In the genomic region with DNA sequence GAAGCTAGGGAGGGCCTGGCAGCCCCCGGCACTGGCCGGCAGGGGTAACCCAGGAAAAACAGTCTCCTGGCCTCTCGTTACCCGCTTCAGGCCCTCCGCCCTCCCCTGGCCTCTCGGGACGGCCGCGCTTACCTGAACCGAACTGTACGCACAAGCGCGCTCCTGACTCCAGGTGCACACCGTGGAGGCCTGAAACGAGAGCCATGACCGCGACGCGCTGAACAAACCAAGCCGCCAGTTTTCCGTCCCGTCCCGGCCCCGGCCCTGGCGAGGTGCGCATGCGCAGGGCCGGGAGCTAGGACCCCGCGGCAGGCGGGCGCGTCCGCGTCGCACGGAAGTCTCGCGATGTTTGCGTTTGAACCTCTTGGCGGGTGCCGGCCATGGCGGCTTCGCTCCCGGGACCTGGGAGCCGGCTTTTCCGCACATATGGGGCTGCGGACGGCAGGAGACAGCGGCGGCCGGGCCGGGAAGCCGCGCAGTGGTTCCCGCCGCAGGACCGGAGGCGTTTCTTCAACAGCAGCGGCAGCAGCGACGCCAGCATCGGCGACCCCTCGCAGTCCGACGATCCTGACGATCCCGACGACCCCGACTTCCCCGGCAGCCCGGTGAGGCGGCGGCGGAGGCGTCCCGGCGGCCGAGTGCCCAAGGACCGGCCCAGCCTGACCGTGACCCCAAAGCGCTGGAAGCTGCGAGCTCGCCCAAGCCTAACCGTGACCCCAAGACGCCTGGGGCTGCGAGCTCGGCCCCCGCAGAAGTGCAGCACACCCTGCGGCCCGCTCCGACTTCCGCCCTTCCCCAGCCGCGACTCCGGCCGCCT, we compare ENCODE assay signal across 1 cellular context.
A peak's percentile ranks its signal among the peaks of the same experiment; 100 is the strongest.
TF ChIP-seq lines count a peak whose summit lies in the region.

A gene (plus strand): TSS at position 348 of the 817 bp plus-strand sequence. CDS start 33 bp downstream, at position 381.

TF ChIP-seq in K562, 482 proteins besides CTCF, POLR2A, EP300 and RAD21 (continued from another document and continues in another):
- TF ChIP-seq, protein P1, sequence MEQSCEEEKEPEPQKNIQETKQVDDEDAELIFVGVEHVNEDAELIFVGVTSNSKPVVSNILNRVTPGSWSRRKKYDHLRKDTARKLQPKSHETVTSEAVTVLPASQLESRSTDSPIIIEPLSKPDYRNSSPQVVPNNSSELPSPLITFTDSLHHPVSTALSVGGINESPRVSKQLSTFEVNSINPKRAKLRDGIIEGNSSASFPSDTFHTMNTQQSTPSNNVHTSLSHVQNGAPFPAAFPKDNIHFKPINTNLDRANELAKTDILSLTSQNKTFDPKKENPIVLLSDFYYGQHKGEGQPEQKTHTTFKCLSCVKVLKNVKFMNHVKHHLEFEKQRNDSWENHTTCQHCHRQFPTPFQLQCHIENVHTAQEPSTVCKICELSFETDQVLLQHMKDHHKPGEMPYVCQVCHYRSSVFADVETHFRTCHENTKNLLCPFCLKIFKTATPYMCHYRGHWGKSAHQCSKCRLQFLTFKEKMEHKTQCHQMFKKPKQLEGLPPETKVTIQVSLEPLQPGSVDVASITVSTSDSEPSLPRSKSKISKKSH (CRISPR knock-in tag; IDR thresholded peaks at IDR 0.05): no peak
- TF ChIP-seq, protein P2, sequence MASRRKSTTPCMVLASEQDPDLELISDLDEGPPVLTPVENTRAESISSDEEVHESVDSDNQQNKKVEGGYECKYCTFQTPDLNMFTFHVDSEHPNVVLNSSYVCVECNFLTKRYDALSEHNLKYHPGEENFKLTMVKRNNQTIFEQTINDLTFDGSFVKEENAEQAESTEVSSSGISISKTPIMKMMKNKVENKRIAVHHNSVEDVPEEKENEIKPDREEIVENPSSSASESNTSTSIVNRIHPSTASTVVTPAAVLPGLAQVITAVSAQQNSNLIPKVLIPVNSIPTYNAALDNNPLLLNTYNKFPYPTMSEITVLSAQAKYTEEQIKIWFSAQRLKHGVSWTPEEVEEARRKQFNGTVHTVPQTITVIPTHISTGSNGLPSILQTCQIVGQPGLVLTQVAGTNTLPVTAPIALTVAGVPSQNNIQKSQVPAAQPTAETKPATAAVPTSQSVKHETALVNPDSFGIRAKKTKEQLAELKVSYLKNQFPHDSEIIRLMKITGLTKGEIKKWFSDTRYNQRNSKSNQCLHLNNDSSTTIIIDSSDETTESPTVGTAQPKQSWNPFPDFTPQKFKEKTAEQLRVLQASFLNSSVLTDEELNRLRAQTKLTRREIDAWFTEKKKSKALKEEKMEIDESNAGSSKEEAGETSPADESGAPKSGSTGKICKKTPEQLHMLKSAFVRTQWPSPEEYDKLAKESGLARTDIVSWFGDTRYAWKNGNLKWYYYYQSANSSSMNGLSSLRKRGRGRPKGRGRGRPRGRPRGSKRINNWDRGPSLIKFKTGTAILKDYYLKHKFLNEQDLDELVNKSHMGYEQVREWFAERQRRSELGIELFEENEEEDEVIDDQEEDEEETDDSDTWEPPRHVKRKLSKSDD (conservative IDR thresholded peaks at IDR 0.05; ENCODE audit: low read length): peak; percentile 84; the same call in 1 of the 2 replicates
- no peak for TF ChIP-seq PRPF4 (IDR thresholded peaks at IDR 0.05; ENCODE audit: insufficient read depth, low read depth, low read length, poor library complexity, severe bottlenecking)
- TF ChIP-seq NCOR1 (IDR thresholded peaks at IDR 0.05): no peak
- TF ChIP-seq EGR1 (conservative IDR thresholded peaks at IDR 0.05): peak; percentile 42; the same call in 1 of the 2 replicates
- TF ChIP-seq, protein P3, sequence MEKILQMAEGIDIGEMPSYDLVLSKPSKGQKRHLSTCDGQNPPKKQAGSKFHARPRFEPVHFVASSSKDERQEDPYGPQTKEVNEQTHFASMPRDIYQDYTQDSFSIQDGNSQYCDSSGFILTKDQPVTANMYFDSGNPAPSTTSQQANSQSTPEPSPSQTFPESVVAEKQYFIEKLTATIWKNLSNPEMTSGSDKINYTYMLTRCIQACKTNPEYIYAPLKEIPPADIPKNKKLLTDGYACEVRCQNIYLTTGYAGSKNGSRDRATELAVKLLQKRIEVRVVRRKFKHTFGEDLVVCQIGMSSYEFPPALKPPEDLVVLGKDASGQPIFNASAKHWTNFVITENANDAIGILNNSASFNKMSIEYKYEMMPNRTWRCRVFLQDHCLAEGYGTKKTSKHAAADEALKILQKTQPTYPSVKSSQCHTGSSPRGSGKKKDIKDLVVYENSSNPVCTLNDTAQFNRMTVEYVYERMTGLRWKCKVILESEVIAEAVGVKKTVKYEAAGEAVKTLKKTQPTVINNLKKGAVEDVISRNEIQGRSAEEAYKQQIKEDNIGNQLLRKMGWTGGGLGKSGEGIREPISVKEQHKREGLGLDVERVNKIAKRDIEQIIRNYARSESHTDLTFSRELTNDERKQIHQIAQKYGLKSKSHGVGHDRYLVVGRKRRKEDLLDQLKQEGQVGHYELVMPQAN (IDR thresholded peaks at IDR 0.05; ENCODE audit: borderline replicate concordance): peak; percentile 65; the same call in 1 of the 2 replicates
- no peak for TF ChIP-seq HDGF (IDR thresholded peaks at IDR 0.05)
- peak; percentile 46; the same call in 1 of the 2 replicates for TF ChIP-seq SOX6 (IDR thresholded peaks at IDR 0.05)
- peak; percentile 70 for TF ChIP-seq HCFC1 (IDR thresholded peaks at IDR 0.05; ENCODE audit: low read depth, low read length)
- TF ChIP-seq, protein P4, sequence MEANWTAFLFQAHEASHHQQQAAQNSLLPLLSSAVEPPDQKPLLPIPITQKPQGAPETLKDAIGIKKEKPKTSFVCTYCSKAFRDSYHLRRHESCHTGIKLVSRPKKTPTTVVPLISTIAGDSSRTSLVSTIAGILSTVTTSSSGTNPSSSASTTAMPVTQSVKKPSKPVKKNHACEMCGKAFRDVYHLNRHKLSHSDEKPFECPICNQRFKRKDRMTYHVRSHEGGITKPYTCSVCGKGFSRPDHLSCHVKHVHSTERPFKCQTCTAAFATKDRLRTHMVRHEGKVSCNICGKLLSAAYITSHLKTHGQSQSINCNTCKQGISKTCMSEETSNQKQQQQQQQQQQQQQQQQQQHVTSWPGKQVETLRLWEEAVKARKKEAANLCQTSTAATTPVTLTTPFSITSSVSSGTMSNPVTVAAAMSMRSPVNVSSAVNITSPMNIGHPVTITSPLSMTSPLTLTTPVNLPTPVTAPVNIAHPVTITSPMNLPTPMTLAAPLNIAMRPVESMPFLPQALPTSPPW (CRISPR knock-in tag; IDR thresholded peaks at IDR 0.05): peak; percentile 25; the same call in 1 of the 2 replicates
- TF ChIP-seq RBFOX2 (IDR thresholded peaks at IDR 0.05; ENCODE audit: low read depth, low read length): peak; percentile 93
- no peak for TF ChIP-seq PYGO2 (tag; IDR thresholded peaks at IDR 0.05)
- TF ChIP-seq FOXK2 (conservative IDR thresholded peaks at IDR 0.05 in 1 of 2, IDR thresholded peaks at IDR 0.05 in 1 of 2; ENCODE audit: low read depth in 2 of 2): no peak
- TF ChIP-seq, protein P5, sequence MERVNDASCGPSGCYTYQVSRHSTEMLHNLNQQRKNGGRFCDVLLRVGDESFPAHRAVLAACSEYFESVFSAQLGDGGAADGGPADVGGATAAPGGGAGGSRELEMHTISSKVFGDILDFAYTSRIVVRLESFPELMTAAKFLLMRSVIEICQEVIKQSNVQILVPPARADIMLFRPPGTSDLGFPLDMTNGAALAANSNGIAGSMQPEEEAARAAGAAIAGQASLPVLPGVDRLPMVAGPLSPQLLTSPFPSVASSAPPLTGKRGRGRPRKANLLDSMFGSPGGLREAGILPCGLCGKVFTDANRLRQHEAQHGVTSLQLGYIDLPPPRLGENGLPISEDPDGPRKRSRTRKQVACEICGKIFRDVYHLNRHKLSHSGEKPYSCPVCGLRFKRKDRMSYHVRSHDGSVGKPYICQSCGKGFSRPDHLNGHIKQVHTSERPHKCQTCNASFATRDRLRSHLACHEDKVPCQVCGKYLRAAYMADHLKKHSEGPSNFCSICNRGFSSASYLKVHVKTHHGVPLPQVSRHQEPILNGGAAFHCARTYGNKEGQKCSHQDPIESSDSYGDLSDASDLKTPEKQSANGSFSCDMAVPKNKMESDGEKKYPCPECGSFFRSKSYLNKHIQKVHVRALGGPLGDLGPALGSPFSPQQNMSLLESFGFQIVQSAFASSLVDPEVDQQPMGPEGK (CRISPR knock-in tag; IDR thresholded peaks at IDR 0.05; ENCODE audit: borderline replicate concordance): no peak
- TF ChIP-seq ZNF12 (CRISPR knock-in tag; IDR thresholded peaks at IDR 0.05): no peak
- peak; percentile 73 for TF ChIP-seq SMAD1 (IDR thresholded peaks at IDR 0.05; ENCODE audit: low read depth, low read length, partially characterized antibody)
- TF ChIP-seq FOXM1 (IDR thresholded peaks at IDR 0.05; ENCODE audit: low read depth): peak; percentile 90
- no peak for TF ChIP-seq FOXM1 (CRISPR knock-in tag; IDR thresholded peaks at IDR 0.05; ENCODE audit: low read depth)
- TF ChIP-seq, protein P6, sequence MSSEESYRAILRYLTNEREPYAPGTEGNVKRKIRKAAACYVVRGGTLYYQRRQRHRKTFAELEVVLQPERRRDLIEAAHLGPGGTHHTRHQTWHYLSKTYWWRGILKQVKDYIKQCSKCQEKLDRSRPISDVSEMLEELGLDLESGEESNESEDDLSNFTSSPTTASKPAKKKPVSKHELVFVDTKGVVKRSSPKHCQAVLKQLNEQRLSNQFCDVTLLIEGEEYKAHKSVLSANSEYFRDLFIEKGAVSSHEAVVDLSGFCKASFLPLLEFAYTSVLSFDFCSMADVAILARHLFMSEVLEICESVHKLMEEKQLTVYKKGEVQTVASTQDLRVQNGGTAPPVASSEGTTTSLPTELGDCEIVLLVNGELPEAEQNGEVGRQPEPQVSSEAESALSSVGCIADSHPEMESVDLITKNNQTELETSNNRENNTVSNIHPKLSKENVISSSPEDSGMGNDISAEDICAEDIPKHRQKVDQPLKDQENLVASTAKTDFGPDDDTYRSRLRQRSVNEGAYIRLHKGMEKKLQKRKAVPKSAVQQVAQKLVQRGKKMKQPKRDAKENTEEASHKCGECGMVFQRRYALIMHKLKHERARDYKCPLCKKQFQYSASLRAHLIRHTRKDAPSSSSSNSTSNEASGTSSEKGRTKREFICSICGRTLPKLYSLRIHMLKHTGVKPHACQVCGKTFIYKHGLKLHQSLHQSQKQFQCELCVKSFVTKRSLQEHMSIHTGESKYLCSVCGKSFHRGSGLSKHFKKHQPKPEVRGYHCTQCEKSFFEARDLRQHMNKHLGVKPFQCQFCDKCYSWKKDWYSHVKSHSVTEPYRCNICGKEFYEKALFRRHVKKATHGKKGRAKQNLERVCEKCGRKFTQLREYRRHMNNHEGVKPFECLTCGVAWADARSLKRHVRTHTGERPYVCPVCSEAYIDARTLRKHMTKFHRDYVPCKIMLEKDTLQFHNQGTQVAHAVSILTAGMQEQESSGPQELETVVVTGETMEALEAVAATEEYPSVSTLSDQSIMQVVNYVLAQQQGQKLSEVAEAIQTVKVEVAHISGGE (CRISPR knock-in tag; IDR thresholded peaks at IDR 0.05): peak in 1 of 3 experiments; percentile 51; a peak in 1 of 6 replicates
- TF ChIP-seq, protein P7, sequence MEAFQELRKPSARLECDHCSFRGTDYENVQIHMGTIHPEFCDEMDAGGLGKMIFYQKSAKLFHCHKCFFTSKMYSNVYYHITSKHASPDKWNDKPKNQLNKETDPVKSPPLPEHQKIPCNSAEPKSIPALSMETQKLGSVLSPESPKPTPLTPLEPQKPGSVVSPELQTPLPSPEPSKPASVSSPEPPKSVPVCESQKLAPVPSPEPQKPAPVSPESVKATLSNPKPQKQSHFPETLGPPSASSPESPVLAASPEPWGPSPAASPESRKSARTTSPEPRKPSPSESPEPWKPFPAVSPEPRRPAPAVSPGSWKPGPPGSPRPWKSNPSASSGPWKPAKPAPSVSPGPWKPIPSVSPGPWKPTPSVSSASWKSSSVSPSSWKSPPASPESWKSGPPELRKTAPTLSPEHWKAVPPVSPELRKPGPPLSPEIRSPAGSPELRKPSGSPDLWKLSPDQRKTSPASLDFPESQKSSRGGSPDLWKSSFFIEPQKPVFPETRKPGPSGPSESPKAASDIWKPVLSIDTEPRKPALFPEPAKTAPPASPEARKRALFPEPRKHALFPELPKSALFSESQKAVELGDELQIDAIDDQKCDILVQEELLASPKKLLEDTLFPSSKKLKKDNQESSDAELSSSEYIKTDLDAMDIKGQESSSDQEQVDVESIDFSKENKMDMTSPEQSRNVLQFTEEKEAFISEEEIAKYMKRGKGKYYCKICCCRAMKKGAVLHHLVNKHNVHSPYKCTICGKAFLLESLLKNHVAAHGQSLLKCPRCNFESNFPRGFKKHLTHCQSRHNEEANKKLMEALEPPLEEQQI (IDR thresholded peaks at IDR 0.05): no peak; the same call in 1 of the 2 replicates
- TF ChIP-seq SP2 (IDR thresholded peaks at IDR 0.05; ENCODE audit: extremely low read depth, low read depth, low read length, poor library complexity, severe bottlenecking): peak; percentile 8
- no peak for TF ChIP-seq ZNF780A (CRISPR knock-in tag; IDR thresholded peaks at IDR 0.05)
- TF ChIP-seq LCOR (CRISPR knock-in tag; IDR thresholded peaks at IDR 0.05): 0 out of 2 replicates have a peak, but pooled peaks have one; percentile 42
- TF ChIP-seq POLR2G (IDR thresholded peaks at IDR 0.05; ENCODE audit: low read depth, low read length): peak; percentile 96
- TF ChIP-seq POLR2AphosphoS5 (IDR thresholded peaks at IDR 0.05; ENCODE audit: control insufficient read depth, insufficient read depth, low read depth, low read length): peak; percentile 55
- TF ChIP-seq ZNF384 (IDR thresholded peaks at IDR 0.05; ENCODE audit: low read depth, low read length): 0 out of 2 replicates have a peak, but pooled peaks have one; percentile 13
- TF ChIP-seq, protein P8, sequence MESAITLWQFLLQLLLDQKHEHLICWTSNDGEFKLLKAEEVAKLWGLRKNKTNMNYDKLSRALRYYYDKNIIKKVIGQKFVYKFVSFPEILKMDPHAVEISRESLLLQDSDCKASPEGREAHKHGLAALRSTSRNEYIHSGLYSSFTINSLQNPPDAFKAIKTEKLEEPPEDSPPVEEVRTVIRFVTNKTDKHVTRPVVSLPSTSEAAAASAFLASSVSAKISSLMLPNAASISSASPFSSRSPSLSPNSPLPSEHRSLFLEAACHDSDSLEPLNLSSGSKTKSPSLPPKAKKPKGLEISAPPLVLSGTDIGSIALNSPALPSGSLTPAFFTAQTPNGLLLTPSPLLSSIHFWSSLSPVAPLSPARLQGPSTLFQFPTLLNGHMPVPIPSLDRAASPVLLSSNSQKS (CRISPR knock-in tag; IDR thresholded peaks at IDR 0.05): no peak
- TF ChIP-seq, protein P9, sequence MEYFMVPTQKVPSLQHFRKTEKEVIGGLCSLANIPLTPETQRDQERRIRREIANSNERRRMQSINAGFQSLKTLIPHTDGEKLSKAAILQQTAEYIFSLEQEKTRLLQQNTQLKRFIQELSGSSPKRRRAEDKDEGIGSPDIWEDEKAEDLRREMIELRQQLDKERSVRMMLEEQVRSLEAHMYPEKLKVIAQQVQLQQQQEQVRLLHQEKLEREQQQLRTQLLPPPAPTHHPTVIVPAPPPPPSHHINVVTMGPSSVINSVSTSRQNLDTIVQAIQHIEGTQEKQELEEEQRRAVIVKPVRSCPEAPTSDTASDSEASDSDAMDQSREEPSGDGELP (CRISPR knock-in tag; IDR thresholded peaks at IDR 0.05; ENCODE audit: borderline replicate concordance): peak; percentile 55; the same call in 1 of the 2 replicates
- TF ChIP-seq, protein P10, sequence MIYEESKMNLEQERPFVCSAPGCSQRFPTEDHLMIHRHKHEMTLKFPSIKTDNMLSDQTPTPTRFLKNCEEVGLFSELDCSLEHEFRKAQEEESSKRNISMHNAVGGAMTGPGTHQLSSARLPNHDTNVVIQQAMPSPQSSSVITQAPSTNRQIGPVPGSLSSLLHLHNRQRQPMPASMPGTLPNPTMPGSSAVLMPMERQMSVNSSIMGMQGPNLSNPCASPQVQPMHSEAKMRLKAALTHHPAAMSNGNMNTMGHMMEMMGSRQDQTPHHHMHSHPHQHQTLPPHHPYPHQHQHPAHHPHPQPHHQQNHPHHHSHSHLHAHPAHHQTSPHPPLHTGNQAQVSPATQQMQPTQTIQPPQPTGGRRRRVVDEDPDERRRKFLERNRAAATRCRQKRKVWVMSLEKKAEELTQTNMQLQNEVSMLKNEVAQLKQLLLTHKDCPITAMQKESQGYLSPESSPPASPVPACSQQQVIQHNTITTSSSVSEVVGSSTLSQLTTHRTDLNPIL (CRISPR knock-in tag; IDR thresholded peaks at IDR 0.05): no peak
- peak; percentile 91 for TF ChIP-seq ARHGAP35 (IDR thresholded peaks at IDR 0.05; ENCODE audit: partially characterized antibody)
- no peak for TF ChIP-seq HDAC2 (IDR thresholded peaks at IDR 0.05)
- TF ChIP-seq L3MBTL2 (IDR thresholded peaks at IDR 0.05): peak; percentile 80
